Comparison of ENCODE assay signal across 22 cellular contexts in the genomic region with DNA sequence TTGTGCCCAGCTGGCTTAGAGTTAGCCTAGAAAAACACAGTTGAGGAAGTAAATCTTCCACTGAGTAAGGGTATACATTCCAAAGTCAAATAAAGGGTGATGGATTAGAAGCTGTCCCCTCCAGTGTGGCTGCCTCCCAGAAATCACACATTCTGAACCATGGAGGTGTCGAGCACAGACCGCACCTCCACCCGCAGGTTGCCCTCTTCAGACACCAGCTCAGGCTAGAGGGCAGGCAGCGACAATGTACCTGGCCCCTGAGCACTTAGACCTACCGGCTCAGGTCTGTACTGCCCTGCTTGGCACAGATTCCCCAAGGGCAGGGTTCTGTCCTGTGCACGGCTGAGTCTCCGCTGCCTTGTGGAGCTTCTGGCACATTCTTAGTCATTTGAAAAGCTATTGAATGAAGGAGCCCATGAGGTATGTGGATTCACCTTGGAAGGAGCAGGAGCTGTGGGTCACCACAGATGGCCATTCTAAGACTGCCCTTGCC.
DNase-seq lines count a peak whose midpoint lies in the region; ATAC-seq and TF ChIP-seq lines count a peak whose summit lies in the region.
"Had no signal": no experiment of that assay in that cellular context is flagged by ENCODE, and none has a peak within 500 bp of the region (broad histone marks: within the 10 kb centered on the region; RNA-seq: fewer than 3 reads in every experiment).

No MANE protein-coding gene starts in this region.

- DNase-seq in NCI-H510A (lab: John Stamatoyannopoulos, UW) (peak; percentile 32), foreskin keratinocyte (no peak), neuronal stem cell (ENCODE audit: low spot score) (no peak), activated gamma-delta T cell treated with Interleukin-2 at 50 U/mL for 16 hours (no peak), NCI-H2227 treated with DMSO at 0.1 percent for 48 hours (lab: John Stamatoyannopoulos, UW) (no peak), G401 (ENCODE audit: low spot score) (no peak), GM13977 (ENCODE audit: low spot score) (no peak)
- DNase-seq: ACHN, COR-L47, DMS 273 treated with DMSO at 0.1 percent for 48 hours, DND-41, Kasumi-1, NCI-H1048, NCI-H1436 treated with DMSO at 0.1 percent for 48 hours, NCI-H2081 treated with DMSO at 0.1 percent for 48 hours, NCI-H524, NCI-H82, OCI-M1, SHP77 had no signal

- H2AK5ac ChIP-seq in neuronal stem cell (ENCODE audit: low read depth, low read length): peak overlapping the region; percentile 23

- TF ChIP-seq CTCF in foreskin keratinocyte (conservative IDR thresholded peaks at IDR 0.05): no peak
- no peak for TF ChIP-seq CTCF in GM13977 (IDR thresholded peaks at IDR 0.05; ENCODE audit: extremely low read depth, insufficient read depth, missing control alignments)

- no peaks in the 10 kb centered on the region for H3K36me3 ChIP-seq in neuronal stem cell (replicated peaks in 1 of 2; ENCODE audit: control insufficient read depth in 2 of 2, insufficient read depth in 2 of 2, low read length in 2 of 2)
- H3K36me3 ChIP-seq: HAP-1, MG63 had no signal

- no peak overlapping the region for H3K4ac ChIP-seq in neuronal stem cell (ENCODE audit: low read length)

- H3K4me1 ChIP-seq in foreskin keratinocyte (no peaks in the 10 kb centered on the region), neuronal stem cell (ENCODE audit: control insufficient read depth in 2 of 2, insufficient read depth in 1 of 2, low read depth in 1 of 2, low read length in 2 of 2) (peaks cover 0 to 19% of the 10 kb centered on the region in 2 donors)
- H3K4me1 ChIP-seq: HAP-1 had no signal

- no peak overlapping the region for H2BK120ac ChIP-seq in neuronal stem cell (ENCODE audit: low read depth, low read length)

- H2AFZ ChIP-seq in neuronal stem cell (ENCODE audit: low read length): peak overlapping the region; percentile 48

- peaks cover 0 to 4% of the 10 kb centered on the region in 2 donors for H3K9me3 ChIP-seq in neuronal stem cell (replicated peaks in 1 of 2; ENCODE audit: control insufficient read depth in 2 of 2, insufficient read depth in 1 of 2, low read depth in 1 of 2, low read length in 2 of 2)
- H3K9me3 ChIP-seq: HAP-1, MG63 had no signal

- peak overlapping the region; percentile 52 for H3K18ac ChIP-seq in neuronal stem cell (ENCODE audit: low read length)

- H3K4me3 ChIP-seq in neuronal stem cell (ENCODE audit: low read length in 2 of 2): no peak overlapping the region
- H3K4me3 ChIP-seq: HAP-1, MG63, SK-N-MC had no signal

- ATAC-seq in foreskin keratinocyte: peak; percentile 19

- no peak overlapping the region for H3K14ac ChIP-seq in neuronal stem cell (ENCODE audit: low read length)

- H3K4me2 ChIP-seq in neuronal stem cell (ENCODE audit: insufficient read depth, low read length, poor library complexity, severe bottlenecking): no peak overlapping the region

- in situ Hi-C loops in G401 (cut with HindIII; ENCODE audit: low sequenced_read_pairs) (no loop called here), GM13977 (cut with MboI; ENCODE audit: low pct_unique_long_range_greater_than_20kb, low sequenced_read_pairs, unreplicated experiment) (no loop called here)

- H2BK12ac ChIP-seq in neuronal stem cell (ENCODE audit: low read length): no peak overlapping the region

- no peak overlapping the region for H4K8ac ChIP-seq in neuronal stem cell (ENCODE audit: low read depth, low read length)

- WGBS in neuronal stem cell (ENCODE audit: extremely low coverage in 2 of 2, insufficient read length in 2 of 2, insufficient replicate concordance in 1 of 2), 2 donors: no CpG with 5 or more reads among the region's 7 CpGs

- H3K23ac ChIP-seq in neuronal stem cell (ENCODE audit: low read depth, low read length, poor library complexity): peak overlapping the region; percentile 69

- H4K91ac ChIP-seq in neuronal stem cell (ENCODE audit: low read depth, low read length, poor library complexity): no peak overlapping the region

- peaks cover 2% of the 10 kb centered on the region for H3K27me3 ChIP-seq in foreskin keratinocyte
- peaks cover 0 to 3% (median 0%) of the 10 kb centered on the region in 3 experiments for H3K27me3 ChIP-seq in neuronal stem cell (ENCODE audit: control insufficient read depth in 3 of 3, insufficient read depth in 3 of 3, low read depth in 1 of 3, low read length in 3 of 3)
- H3K27me3 ChIP-seq: MG63 had no signal

- H2BK5ac ChIP-seq in neuronal stem cell (ENCODE audit: low read length): no peak overlapping the region

- no peaks in the 10 kb centered on the region for H3K79me1 ChIP-seq in neuronal stem cell (ENCODE audit: low read depth, low read length)

- H3K9ac ChIP-seq in neuronal stem cell (ENCODE audit: low read depth, low read length, poor library complexity): no peak overlapping the region

- H3K27ac ChIP-seq in foreskin keratinocyte: no peak overlapping the region
- no peak overlapping the region for H3K27ac ChIP-seq in neuronal stem cell (replicated peaks; ENCODE audit: low read length)
- H3K27ac ChIP-seq: SK-N-MC had no signal

- peak overlapping the region; percentile 84 for H2BK15ac ChIP-seq in neuronal stem cell (ENCODE audit: low read length)
